25 cellular contexts compared by ENCODE assay signal in the genomic region with DNA sequence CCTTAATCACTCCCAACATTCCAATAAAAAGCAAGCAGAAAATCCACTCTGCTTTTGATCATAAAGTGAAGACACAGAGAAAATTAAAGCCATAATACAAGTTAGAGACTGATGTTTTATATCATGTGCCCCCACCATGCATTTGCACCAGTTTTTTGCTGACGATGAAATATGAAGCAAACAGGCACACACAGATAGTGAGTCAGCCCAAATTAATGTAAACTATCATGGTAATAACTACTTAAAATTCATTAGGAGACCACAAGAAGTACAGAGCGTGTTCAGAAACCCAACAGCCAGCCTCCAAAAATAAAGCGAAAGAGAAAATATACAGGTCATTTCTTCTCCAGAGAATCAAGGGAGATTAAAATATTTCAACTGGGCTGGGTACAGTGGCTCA. TPM values are rescaled to one million over a fixed set of nuclear protein-coding genes. Genes with fewer than 3 reads are reported as not detected.
DNase-seq lines count a peak whose midpoint lies in the region; ATAC-seq, FAIRE-seq and TF ChIP-seq lines count a peak whose summit lies in the region.
"Had no signal": no experiment of that assay in that cellular context is flagged by ENCODE, and none has a peak within 500 bp of the region (broad histone marks: within the 10 kb centered on the region; RNA-seq: fewer than 3 reads in every experiment).

No MANE protein-coding gene starts in this region.

- TF ChIP-seq CTCF in bronchial epithelial cell (IDR thresholded peaks at IDR 0.05; ENCODE audit: insufficient read depth, low read length, severe bottlenecking) = no peak

- H3K27ac ChIP-seq in mesenchymal stem cell (ENCODE audit: low read length, poor library complexity, severe bottlenecking) (no peak overlapping the region), neuronal stem cell (replicated peaks; ENCODE audit: low read length) (no peak overlapping the region)
- H3K27ac ChIP-seq: body of pancreas, colonic mucosa, KMS-11, upper lobe of left lung had no signal

- H3K9me3 ChIP-seq in mesenchymal stem cell (ENCODE audit: control insufficient read depth, low read length) (no peaks in the 10 kb centered on the region), neuronal stem cell (replicated peaks in 1 of 2; ENCODE audit: control insufficient read depth in 2 of 2, insufficient read depth in 1 of 2, low read depth in 1 of 2, low read length in 2 of 2) (peaks cover 0 to 2% of the 10 kb centered on the region in 2 donors)
- H3K9me3 ChIP-seq: body of pancreas, colonic mucosa, upper lobe of left lung had no signal

- H2BK12ac ChIP-seq in mesenchymal stem cell (ENCODE audit: low read length in 2 of 2) = no peak overlapping the region
- H2BK12ac ChIP-seq in neuronal stem cell (ENCODE audit: low read length) = no peak overlapping the region

- H2BK5ac ChIP-seq in mesenchymal stem cell (ENCODE audit: low read depth, low read length, poor library complexity, severe bottlenecking) = no peak overlapping the region
- no peak overlapping the region for H2BK5ac ChIP-seq in neuronal stem cell (ENCODE audit: low read length)

- H2AFZ ChIP-seq in mesenchymal stem cell (ENCODE audit: low read depth, low read length) (no peak overlapping the region), neuronal stem cell (ENCODE audit: low read length) (no peak overlapping the region)

- no peak for ATAC-seq in left colon
- ATAC-seq: activated CD4-positive, CD25-positive, alpha-beta regulatory T cell treated with anti-CD3 and anti-CD28 coated beads, Interleukin-2, amount 50 U/mL, for 24 hours; body of pancreas had no signal

- no peak overlapping the region for H4K91ac ChIP-seq in mesenchymal stem cell (ENCODE audit: low read length)
- no peak overlapping the region for H4K91ac ChIP-seq in neuronal stem cell (ENCODE audit: low read depth, low read length, poor library complexity)

- H2BK15ac ChIP-seq in mesenchymal stem cell (ENCODE audit: low read depth, poor library complexity, severe bottlenecking) = no peak overlapping the region
- no peak overlapping the region for H2BK15ac ChIP-seq in neuronal stem cell (ENCODE audit: low read length)

- intact Hi-C loops in left colon (cut with DNase I, micrococcal nuclease) = no loop called here

- H3K79me1 ChIP-seq in mesenchymal stem cell (replicated peaks; ENCODE audit: low read length, poor library complexity, severe bottlenecking) (no peaks in the 10 kb centered on the region), neuronal stem cell (ENCODE audit: low read depth, low read length) (no peaks in the 10 kb centered on the region)

- H3K23ac ChIP-seq in mesenchymal stem cell (ENCODE audit: low read length in 2 of 2) = no peak overlapping the region
- no peak overlapping the region for H3K23ac ChIP-seq in neuronal stem cell (ENCODE audit: low read depth, low read length, poor library complexity)

- 60% methylated on average over 1 of the region's 3 CpGs for WGBS in mesenchymal stem cell
- WGBS in neuronal stem cell (ENCODE audit: extremely low coverage in 2 of 2, insufficient read length in 2 of 2, insufficient replicate concordance in 1 of 2), 2 donors = no CpG with 5 or more reads among the region's 3 CpGs

- no peaks in the 10 kb centered on the region for H3K27me3 ChIP-seq in bronchial epithelial cell (ENCODE audit: control insufficient read depth, insufficient read depth, low read length)
- H3K27me3 ChIP-seq in mesenchymal stem cell (ENCODE audit: control insufficient read depth in 1 of 2, insufficient read depth in 1 of 2, low read length in 2 of 2) = peaks cover 0 to 4% of the 10 kb centered on the region in 2 experiments
- H3K27me3 ChIP-seq in neuronal stem cell (ENCODE audit: control insufficient read depth in 3 of 3, insufficient read depth in 3 of 3, low read depth in 1 of 3, low read length in 3 of 3) = no peaks in the 10 kb centered on the region
- H3K27me3 ChIP-seq: body of pancreas, colonic mucosa, upper lobe of left lung had no signal

- H3K4me2 ChIP-seq in mesenchymal stem cell (ENCODE audit: low read length, poor library complexity, severe bottlenecking) = no peak overlapping the region
- no peak overlapping the region for H3K4me2 ChIP-seq in neuronal stem cell (ENCODE audit: insufficient read depth, low read length, poor library complexity, severe bottlenecking)
- H3K4me2 ChIP-seq: KMS-11 had no signal

- no peak overlapping the region for H2BK120ac ChIP-seq in mesenchymal stem cell (ENCODE audit: low read depth, low read length)
- no peak overlapping the region for H2BK120ac ChIP-seq in neuronal stem cell (ENCODE audit: low read depth, low read length)

- H3K14ac ChIP-seq in mesenchymal stem cell (ENCODE audit: low read length in 2 of 2) (no peak overlapping the region), neuronal stem cell (ENCODE audit: low read length) (no peak overlapping the region)

- H3K18ac ChIP-seq in mesenchymal stem cell (ENCODE audit: low read depth in 1 of 2, low read length in 2 of 2) = no peak overlapping the region
- no peak overlapping the region for H3K18ac ChIP-seq in neuronal stem cell (ENCODE audit: low read length)

- H3K4me3 ChIP-seq in bronchial epithelial cell (ENCODE audit: low read depth, low read length) = no peak overlapping the region
- no peak overlapping the region for H3K4me3 ChIP-seq in mesenchymal stem cell (ENCODE audit: insufficient read depth in 1 of 2, low read depth in 1 of 2, low read length in 2 of 2)
- no peak overlapping the region for H3K4me3 ChIP-seq in neuronal stem cell (ENCODE audit: low read length in 2 of 2)
- H3K4me3 ChIP-seq: body of pancreas, colonic mucosa, upper lobe of left lung had no signal

- H3K4ac ChIP-seq in mesenchymal stem cell (ENCODE audit: low read depth in 1 of 2, low read length in 2 of 2) = no peak overlapping the region
- no peak overlapping the region for H3K4ac ChIP-seq in neuronal stem cell (ENCODE audit: low read length)

- H4K8ac ChIP-seq in mesenchymal stem cell (ENCODE audit: low read length) = no peak overlapping the region
- H4K8ac ChIP-seq in neuronal stem cell (ENCODE audit: low read depth, low read length) = no peak overlapping the region

- DNase-seq in Daoy (ENCODE audit: low read depth) (peak; percentile 38), M059J (ENCODE audit: low read depth) (peak; percentile 87), bronchial epithelial cell (ENCODE audit: low read depth) (peak; percentile 13), mesenchymal stem cell (peak; percentile 27), left colon (no peak), neuronal stem cell (ENCODE audit: low spot score) (no peak), NCI-H2171 (lab: John Stamatoyannopoulos, UW) (no peak), NCI-H446 treated with DMSO at 0.1 percent for 48 hours (lab: John Stamatoyannopoulos, UW) (no peak)
- DNase-seq: activated CD8-positive, alpha-beta memory T cell treated with anti-CD3 and anti-CD28 coated beads for 24 hours; activated naive CD4-positive, alpha-beta T cell treated with anti-CD3 and anti-CD28 coated beads, Interleukin-2, amount 10 ng/mL, durations not matched to agents 7 days and 5 days; activated T-cell treated with anti-CD3 and anti-CD28 coated beads, Interleukin-2, amount 50 U/mL, for 48 hours; body of pancreas; Calu3; colonic mucosa; endodermal cell; hypothalamus; islet precursor cell; NCI-H187 treated with DMSO at 0.1 percent for 48 hours; NCI-H345; occipital lobe; stimulated activated CD4-positive, alpha-beta T cell treated with anti-CD3 and anti-CD28 coated beads, Interleukin-12 subunit alpha, Interleukin-12 subunit beta, amount 100 ng/mL, for 4 hours; T-helper 9 cell; upper lobe of left lung had no signal

- H3K9ac ChIP-seq in mesenchymal stem cell (ENCODE audit: low read length) (no peak overlapping the region), neuronal stem cell (ENCODE audit: low read depth, low read length, poor library complexity) (no peak overlapping the region)
- H3K9ac ChIP-seq: KMS-11 had no signal

- no peak overlapping the region for H2AK5ac ChIP-seq in mesenchymal stem cell (ENCODE audit: low read length, severe bottlenecking)
- no peak overlapping the region for H2AK5ac ChIP-seq in neuronal stem cell (ENCODE audit: low read depth, low read length)

- no peaks in the 10 kb centered on the region for H3K36me3 ChIP-seq in bronchial epithelial cell (ENCODE audit: control insufficient read depth, insufficient read depth, low read length)
- H3K36me3 ChIP-seq in mesenchymal stem cell (ENCODE audit: control insufficient read depth in 1 of 2, insufficient read depth in 2 of 2, low read depth in 1 of 2, low read length in 2 of 2) = no peaks in the 10 kb centered on the region
- no peaks in the 10 kb centered on the region for H3K36me3 ChIP-seq in neuronal stem cell (replicated peaks in 1 of 2; ENCODE audit: control insufficient read depth in 2 of 2, insufficient read depth in 2 of 2, low read length in 2 of 2)
- H3K36me3 ChIP-seq: colonic mucosa, upper lobe of left lung had no signal

- FAIRE-seq in bronchial epithelial cell (lab: Jason Lieb, UNC) = no peak

- H3K4me1 ChIP-seq in mesenchymal stem cell (ENCODE audit: control insufficient read depth, insufficient read depth, low read depth, low read length) = no peaks in the 10 kb centered on the region
- no peaks in the 10 kb centered on the region for H3K4me1 ChIP-seq in neuronal stem cell (ENCODE audit: control insufficient read depth in 2 of 2, insufficient read depth in 1 of 2, low read depth in 1 of 2, low read length in 2 of 2)
- H3K4me1 ChIP-seq: colonic mucosa had no signal

RNA-seq across cellular contexts. Expression of a gene that starts 46.4 kb away (rescaled TPM):
- total RNA-seq in Daoy (2014; rRNA removed; shearing (Covaris generic)) = 10.6 and 12.7 TPM in 2 replicates
- 17.7 and 17.8 TPM in 2 replicates for total RNA-seq in M059J (2014; rRNA removed; shearing (Covaris generic))
- 36.6 and 44.0 TPM in 2 replicates for total RNA-seq in bronchial epithelial cell
- 5.3 TPM for polyA plus RNA-seq in mesenchymal stem cell (2013, experiment 1 of 2)
- polyA plus RNA-seq in mesenchymal stem cell (2013, experiment 2 of 2) = 5.1 TPM
- 10 to 100 TPM; 42.3 to 55.6 TPM for total RNA-seq in left colon
- polyA plus RNA-seq in neuronal stem cell (2013, experiment 1 of 2) = 3.1 TPM
- 3.4 TPM for polyA plus RNA-seq in neuronal stem cell (2013, experiment 2 of 2)

Comparison
In these comparisons a context has a peak if more than half of its experiments do, and no peak if none do; other contexts are left out.
1. DNase-seq: peak in Daoy (single experiment), M059J (single experiment), bronchial epithelial cell (single experiment) and mesenchymal stem cell (single experiment); none in left colon (0 of 2), neuronal stem cell (single experiment), NCI-H2171 (single experiment) and NCI-H446 treated with DMSO at 0.1 percent for 48 hours (single experiment).